8 cellular contexts compared by ENCODE assay signal in the genomic region with DNA sequence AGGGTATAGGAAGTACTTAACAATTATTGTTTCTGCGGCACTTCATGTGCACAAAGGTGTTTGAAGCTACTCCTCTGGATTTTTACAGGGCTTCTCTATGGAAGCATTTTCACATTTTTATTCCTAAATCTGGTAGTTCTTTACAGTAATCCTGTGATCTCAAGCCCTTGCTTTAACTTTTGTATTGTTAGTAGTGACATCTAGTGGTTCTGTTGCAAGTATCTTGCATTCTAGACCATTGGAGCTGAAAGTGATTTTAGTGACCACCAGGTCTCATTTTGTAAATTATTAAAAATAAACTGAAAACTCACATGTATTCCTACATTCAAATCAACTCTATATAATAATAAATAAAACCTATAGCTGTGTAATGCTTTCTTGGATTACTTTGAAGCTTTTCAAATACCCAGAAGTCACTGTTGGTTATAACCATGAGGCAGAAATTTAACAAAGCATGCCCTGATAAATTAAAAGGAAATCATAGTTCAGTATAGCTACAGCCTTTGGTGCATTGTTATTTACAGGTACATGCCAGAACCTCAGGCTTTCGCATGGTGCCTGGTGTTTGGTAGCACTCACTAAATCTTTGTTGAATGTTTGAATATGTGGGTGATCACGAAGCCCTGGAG. TPM values are rescaled to one million over a fixed set of nuclear protein-coding genes. Genes with fewer than 3 reads are reported as not detected.
A peak's percentile ranks its signal among the peaks of the same experiment; 100 is the strongest.
DNase-seq lines count a peak whose midpoint lies in the region; ATAC-seq and TF ChIP-seq lines count a peak whose summit lies in the region.
"Had no signal": no experiment of that assay in that cellular context is flagged by ENCODE, and none has a peak within 500 bp of the region (broad histone marks: within the 10 kb centered on the region; RNA-seq: fewer than 3 reads in every experiment).

No MANE protein-coding gene starts in this region.

- no peaks in the 10 kb centered on the region for H3K36me3 ChIP-seq in endodermal cell (ENCODE audit: control insufficient read depth, insufficient read depth, low read length)

- no peak overlapping the region for H3K27ac Mint-ChIP-seq in endodermal cell
- no peak overlapping the region for H3K27ac Mint-ChIP-seq in activated CD8-positive, alpha-beta T cell treated with anti-CD3 and anti-CD28 coated beads for 36 hours

- ATAC-seq in GM18907 (IDR thresholded peaks at IDR 0.05; ENCODE audit: unreplicated experiment): peak; percentile 46
- no peak for ATAC-seq in activated CD8-positive, alpha-beta T cell treated with anti-CD3 and anti-CD28 coated beads for 36 hours
- ATAC-seq in GM19397 (IDR thresholded peaks at IDR 0.05; ENCODE audit: unreplicated experiment): no peak

- H3K4me1 Mint-ChIP-seq in endodermal cell: peaks cover 21% of the 10 kb centered on the region
- no peaks in the 10 kb centered on the region for H3K4me1 Mint-ChIP-seq in activated CD8-positive, alpha-beta T cell treated with anti-CD3 and anti-CD28 coated beads for 36 hours (ENCODE audit: low read depth)

- no peak overlapping the region for H3K4me3 ChIP-seq in endodermal cell (ENCODE audit: low read length)
- H3K4me3 ChIP-seq in retinal pigment epithelial cell (ENCODE audit: low read length): no peak overlapping the region
- H3K4me3 ChIP-seq: skin epidermis had no signal

- DNase-seq in NCI-H82 treated with DMSO at 0.1 percent for 48 hours (lab: John Stamatoyannopoulos, UW; ENCODE audit: unreplicated experiment) (peak; percentile 11), endodermal cell (no peak), retinal pigment epithelial cell (ENCODE audit: low read depth) (peak; percentile 13)
- DNase-seq in activated CD4-positive, alpha-beta T cell treated with anti-CD3 and anti-CD28 coated beads for 1 hour: no peak
- no peak for DNase-seq in activated CD8-positive, alpha-beta T cell treated with anti-CD3 and anti-CD28 coated beads for 36 hours

- peaks cover under 1% of the 10 kb centered on the region for H3K9me3 Mint-ChIP-seq in endodermal cell
- no peaks in the 10 kb centered on the region for H3K9me3 Mint-ChIP-seq in activated CD8-positive, alpha-beta T cell treated with anti-CD3 and anti-CD28 coated beads for 36 hours

- no peaks in the 10 kb centered on the region for H3K27me3 Mint-ChIP-seq in endodermal cell (ENCODE audit: insufficient read depth)
- H3K27me3 Mint-ChIP-seq in activated CD8-positive, alpha-beta T cell treated with anti-CD3 and anti-CD28 coated beads for 36 hours: no peaks in the 10 kb centered on the region

- H3K9ac ChIP-seq in endodermal cell (ENCODE audit: extremely low read depth, low read length, poor library complexity, severe bottlenecking): no peak overlapping the region

- no peaks in the 10 kb centered on the region for H3K4me1 ChIP-seq in endodermal cell (ENCODE audit: control insufficient read depth, insufficient read depth, low read length)

- TF ChIP-seq CTCF in endodermal cell (conservative IDR thresholded peaks at IDR 0.05) (peak; percentile 73), retinal pigment epithelial cell (conservative IDR thresholded peaks at IDR 0.05; ENCODE audit: low read depth, low read length) (peak; percentile 60)
- no peak for TF ChIP-seq CTCF in activated CD8-positive, alpha-beta T cell treated with anti-CD3 and anti-CD28 coated beads for 36 hours (IDR thresholded peaks at IDR 0.05)

- H3K9me3 ChIP-seq in endodermal cell (ENCODE audit: control insufficient read depth, low read length): no peaks in the 10 kb centered on the region

- H3K4me3 Mint-ChIP-seq in endodermal cell: no peak overlapping the region
- H3K4me3 Mint-ChIP-seq in activated CD8-positive, alpha-beta T cell treated with anti-CD3 and anti-CD28 coated beads for 36 hours: no peak overlapping the region

- peaks cover under 1% of the 10 kb centered on the region for H3K36me3 Mint-ChIP-seq in endodermal cell (ENCODE audit: low read depth)
- H3K36me3 Mint-ChIP-seq in activated CD8-positive, alpha-beta T cell treated with anti-CD3 and anti-CD28 coated beads for 36 hours (ENCODE audit: low read depth): no peaks in the 10 kb centered on the region

- no peaks in the 10 kb centered on the region for H3K27me3 ChIP-seq in endodermal cell (ENCODE audit: control insufficient read depth, insufficient read depth, low read length, poor library complexity, severe bottlenecking)

- 84 to 86% methylated on average over 2 to 3 of the region's 3 CpGs for WGBS in endodermal cell (ENCODE audit: insufficient coverage in 1 of 2, insufficient read length in 1 of 2), 2 experiments

- intact Hi-C loops in activated CD8-positive, alpha-beta T cell treated with anti-CD3 and anti-CD28 coated beads for 36 hours (cut with micrococcal nuclease): no loop called here

- CTCF ChIA-PET in activated CD8-positive, alpha-beta T cell treated with anti-CD3 and anti-CD28 coated beads for 36 hours (lab: Charles Lee): interaction anchor here (0.7 to 1.3 kb wide), 7 partner anchors 9 to 473 kb away, joined by 3 to 4 read pairs (median 3); no protein-coding TSS in a partner anchor

- H3K27ac ChIP-seq in endodermal cell (ENCODE audit: low read depth, low read length): no peak overlapping the region
- H3K27ac ChIP-seq: skin epidermis had no signal

- POLR2A ChIA-PET in activated CD8-positive, alpha-beta T cell treated with anti-CD3 and anti-CD28 coated beads for 36 hours (lab: Charles Lee): interaction anchor here (2.1 kb wide), 1 partner anchor 15 kb away, joined by 9 read pairs; no protein-coding TSS in a partner anchor

RNA-seq across cellular contexts. Expression of a gene that starts 18.9 kb away (rescaled TPM):
- total RNA-seq in endodermal cell: 1,000 to 10,000 TPM; 2,365 to 2,370 TPM
- 2,700 TPM for polyA plus RNA-seq in endodermal cell (2013, experiment 1 of 2)
- polyA plus RNA-seq in endodermal cell (2013, experiment 2 of 2): 2,427 TPM
- 1,000 to 10,000 TPM; 3,299 to 3,303 TPM for total RNA-seq in activated CD8-positive, alpha-beta T cell treated with anti-CD3 and anti-CD28 coated beads for 36 hours

Comparison
In these comparisons a context has a peak if more than half of its experiments do, and no peak if none do; other contexts are left out.
1. DNase-seq: peak in NCI-H82 treated with DMSO at 0.1 percent for 48 hours (single experiment) and retinal pigment epithelial cell (single experiment); none in endodermal cell (single experiment), activated CD4-positive, alpha-beta T cell treated with anti-CD3 and anti-CD28 coated beads for 1 hour (single experiment) and activated CD8-positive, alpha-beta T cell treated with anti-CD3 and anti-CD28 coated beads for 36 hours (single experiment).